Comparison of ENCODE assay signal across 9 cellular contexts in the genomic region with DNA sequence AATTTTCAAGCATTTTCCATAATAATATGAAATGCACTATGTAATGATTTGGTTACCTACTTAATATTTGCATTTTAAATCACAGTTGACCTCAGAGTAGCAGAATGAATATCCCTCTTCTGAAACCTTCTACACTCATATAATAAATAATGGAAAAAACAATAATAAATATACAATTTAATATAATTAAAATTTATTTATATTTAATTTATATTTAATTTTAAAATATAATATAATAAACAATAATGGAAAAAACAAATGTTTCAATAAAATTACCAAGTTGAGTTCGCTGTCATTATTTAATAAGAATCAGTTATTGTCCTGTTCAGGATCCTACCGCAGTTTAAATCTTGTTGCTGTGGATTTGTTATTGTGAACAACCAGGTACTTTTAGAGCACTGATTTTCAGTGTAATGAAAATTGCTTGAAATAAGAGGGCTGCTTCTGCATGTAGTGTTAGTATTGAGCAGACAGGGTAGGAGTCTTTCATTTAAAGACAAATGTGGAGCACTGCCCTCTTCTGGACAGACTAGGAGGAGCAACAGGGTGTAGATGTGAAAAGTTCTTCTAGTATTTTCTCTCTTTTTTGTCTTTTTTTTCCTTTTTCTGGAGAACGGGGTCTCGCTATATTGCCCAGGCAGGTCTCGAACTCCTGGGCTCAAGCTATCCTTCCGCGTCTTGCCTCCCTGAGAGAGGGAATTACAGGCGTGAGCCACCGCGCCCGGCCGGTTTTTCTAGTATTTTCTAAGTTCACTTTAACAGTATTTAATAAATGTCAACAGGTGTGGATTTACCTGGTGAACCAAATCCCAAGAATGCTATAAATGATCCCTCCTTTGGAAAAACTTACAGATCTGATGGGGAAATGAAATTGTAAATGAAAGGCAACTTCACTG. TPM values are rescaled to one million over a fixed set of nuclear protein-coding genes. Genes with fewer than 3 reads are reported as not detected.
DNase-seq lines count a peak whose midpoint lies in the region; ATAC-seq and TF ChIP-seq lines count a peak whose summit lies in the region.
"Had no signal": no experiment of that assay in that cellular context is flagged by ENCODE, and none has a peak within 500 bp of the region (broad histone marks: within the 10 kb centered on the region; RNA-seq: fewer than 3 reads in every experiment).

No MANE protein-coding gene starts in this region.

- H3K36me3 ChIP-seq in OCI-LY7 (ENCODE audit: insufficient read depth, low read length) (no peaks in the 10 kb centered on the region), neuronal stem cell (replicated peaks in 1 of 2; ENCODE audit: control insufficient read depth in 2 of 2, insufficient read depth in 2 of 2, low read length in 2 of 2) (no peaks in the 10 kb centered on the region)

- no peaks in the 10 kb centered on the region for H3K79me1 ChIP-seq in neuronal stem cell (ENCODE audit: low read depth, low read length)

- H4K8ac ChIP-seq in neuronal stem cell (ENCODE audit: low read depth, low read length): no peak overlapping the region

- H3K4ac ChIP-seq in neuronal stem cell (ENCODE audit: low read length): no peak overlapping the region

- H3K9me3 ChIP-seq in OCI-LY7 (ENCODE audit: low read length) (no peaks in the 10 kb centered on the region), neuronal stem cell (replicated peaks in 1 of 2; ENCODE audit: control insufficient read depth in 2 of 2, insufficient read depth in 1 of 2, low read depth in 1 of 2, low read length in 2 of 2) (peaks cover 0 to under 1% of the 10 kb centered on the region in 2 donors)

- H2BK5ac ChIP-seq in neuronal stem cell (ENCODE audit: low read length): no peak overlapping the region

- no peak overlapping the region for H2AK5ac ChIP-seq in neuronal stem cell (ENCODE audit: low read depth, low read length)

- no peak overlapping the region for H4K91ac ChIP-seq in neuronal stem cell (ENCODE audit: low read depth, low read length, poor library complexity)

- H3K9ac ChIP-seq in neuronal stem cell (ENCODE audit: low read depth, low read length, poor library complexity): no peak overlapping the region

- H3K4me2 ChIP-seq in OCI-LY7 (ENCODE audit: low read length) (no peak overlapping the region), neuronal stem cell (ENCODE audit: insufficient read depth, low read length, poor library complexity, severe bottlenecking) (no peak overlapping the region)

- WGBS in neuronal stem cell (ENCODE audit: extremely low coverage in 2 of 2, insufficient read length in 2 of 2, insufficient replicate concordance in 1 of 2), 2 donors: no CpG with 5 or more reads among the region's 12 CpGs

- H3K27ac ChIP-seq in OCI-LY7 (ENCODE audit: low read depth, low read length, poor library complexity, severe bottlenecking) (no peak overlapping the region), neuronal stem cell (replicated peaks; ENCODE audit: low read length) (no peak overlapping the region)

- ATAC-seq in GM19351 (IDR thresholded peaks at IDR 0.05; ENCODE audit: unreplicated experiment) (peak; percentile 89), HG03469 (IDR thresholded peaks at IDR 0.05; ENCODE audit: unreplicated experiment) (peak; percentile 76)

- no peak overlapping the region for H2BK12ac ChIP-seq in neuronal stem cell (ENCODE audit: low read length)

- no peaks in the 10 kb centered on the region for H3K79me2 ChIP-seq in OCI-LY7 (ENCODE audit: insufficient read depth, low read depth, low read length)

- TF ChIP-seq CTCF in OCI-LY7 (conservative IDR thresholded peaks at IDR 0.05; ENCODE audit: low read length) (peak; percentile 91), fibroblast of mammary gland (conservative IDR thresholded peaks at IDR 0.05; ENCODE audit: control insufficient read depth, insufficient read depth, low read depth, low read length) (peak; percentile 88)

- H3K27me3 ChIP-seq in neuronal stem cell (ENCODE audit: control insufficient read depth in 3 of 3, insufficient read depth in 3 of 3, low read depth in 1 of 3, low read length in 3 of 3): no peaks in the 10 kb centered on the region

- H3K4me1 ChIP-seq in OCI-LY7 (ENCODE audit: insufficient read depth, low read length, poor library complexity, severe bottlenecking): no peaks in the 10 kb centered on the region
- H3K4me1 ChIP-seq in neuronal stem cell (ENCODE audit: control insufficient read depth in 2 of 2, insufficient read depth in 1 of 2, low read depth in 1 of 2, low read length in 2 of 2): peaks cover 13 to 19% of the 10 kb centered on the region in 2 donors

- CTCF ChIA-PET in OCI-LY7 (lab: Charles Lee; ENCODE audit: unreplicated experiment): interaction anchor here (0.6 kb wide), 1 partner anchor 175 kb away, joined by 3 read pairs; no protein-coding TSS in a partner anchor

- H3K9me2 ChIP-seq in OCI-LY7 (ENCODE audit: insufficient read depth, low read length): no peaks in the 10 kb centered on the region

- no peak overlapping the region for H3K18ac ChIP-seq in neuronal stem cell (ENCODE audit: low read length)

- no peak overlapping the region for H3K14ac ChIP-seq in neuronal stem cell (ENCODE audit: low read length)

- no peak overlapping the region for H3K23ac ChIP-seq in neuronal stem cell (ENCODE audit: low read depth, low read length, poor library complexity)

- no peaks in the 10 kb centered on the region for H4K20me1 ChIP-seq in OCI-LY7 (ENCODE audit: insufficient read depth, low read length)

- H2AFZ ChIP-seq in OCI-LY7 (ENCODE audit: low read length): no peak overlapping the region
- H2AFZ ChIP-seq in neuronal stem cell (ENCODE audit: low read length): no peak overlapping the region

- intact Hi-C loops in OCI-LY7 (cut with micrococcal nuclease; ENCODE audit: unreplicated experiment): loop anchor here (1.0 kb wide), 2 partner anchors 88 to 245 kb away; no protein-coding TSS in a partner anchor

- H2BK120ac ChIP-seq in neuronal stem cell (ENCODE audit: low read depth, low read length): no peak overlapping the region

- no TSS peak for BruUV-seq in OCI-LY7 (replicated peaks; lab: Mats Ljungman, UMichigan)

- no peak overlapping the region for H2BK15ac ChIP-seq in neuronal stem cell (ENCODE audit: low read length)

- POLR2A ChIA-PET in OCI-LY7 (lab: Charles Lee): no interaction called here

- peak; percentile 48 for DNase-seq in COLO829 (ENCODE audit: low spot score)
- peak; percentile 69 for DNase-seq in OCI-LY7 (ENCODE audit: low spot score)
- DNase-seq in activated T-cell treated with anti-CD3 and anti-CD28 coated beads for 1 hour (ENCODE audit: low read depth): peak; percentile 43
- peak; percentile 80 for DNase-seq in fibroblast of mammary gland (ENCODE audit: low read depth)
- peak; percentile 54 for DNase-seq in neuronal stem cell (ENCODE audit: low spot score)
- DNase-seq in ureter (ENCODE audit: low spot score): peak; percentile 65

- H3K4me3 ChIP-seq in OCI-LY7 (ENCODE audit: low read depth, low read length, poor library complexity, severe bottlenecking): no peak overlapping the region
- no peak overlapping the region for H3K4me3 ChIP-seq in fibroblast of mammary gland (ENCODE audit: control insufficient read depth, low read depth, low read length)
- no peak overlapping the region for H3K4me3 ChIP-seq in neuronal stem cell (ENCODE audit: low read length in 2 of 2)

RNA-seq across cellular contexts. Expression of a gene that starts 13.6 kb away (rescaled TPM):
- not detected in 2 replicates for total RNA-seq in OCI-LY7 (2014; rRNA removed; shearing (Covaris generic))
- not detected in 2 replicates for total RNA-seq in OCI-LY7 (2022)
- not detected for polyA plus RNA-seq in neuronal stem cell (2013, experiment 1 of 2)
- polyA plus RNA-seq in neuronal stem cell (2013, experiment 2 of 2): not detected
- not detected for total RNA-seq in ureter
- total RNA-seq: T-helper 2 cell treated with Interferon-gamma antibody and Interleukin-4, amounts not matched to agents 100 ng/mL and 5 ng/mL, for 36 hours had no signal

RNA-seq across cellular contexts. Expression of a gene that starts 20.5 kb away (rescaled TPM):
- total RNA-seq in OCI-LY7 (2014; rRNA removed; shearing (Covaris generic)): not detected in 2 replicates
- total RNA-seq in OCI-LY7 (2022) (not detected in 2 replicates), ureter (1.7 TPM)
- polyA plus RNA-seq in neuronal stem cell (2013, experiment 1 of 2): 0.04 TPM
- 0.04 TPM for polyA plus RNA-seq in neuronal stem cell (2013, experiment 2 of 2)
- total RNA-seq: T-helper 2 cell treated with Interferon-gamma antibody and Interleukin-4, amounts not matched to agents 100 ng/mL and 5 ng/mL, for 36 hours had no signal

RNA-seq across cellular contexts. Expression of a gene that starts 21.6 kb away (rescaled TPM):
- not detected in 2 replicates for total RNA-seq in OCI-LY7 (2014; rRNA removed; shearing (Covaris generic))
- total RNA-seq in OCI-LY7 (2022) (not detected in 2 replicates), ureter (not detected)
- not detected for polyA plus RNA-seq in neuronal stem cell (2013, experiment 1 of 2)
- not detected for polyA plus RNA-seq in neuronal stem cell (2013, experiment 2 of 2)
- total RNA-seq: T-helper 2 cell treated with Interferon-gamma antibody and Interleukin-4, amounts not matched to agents 100 ng/mL and 5 ng/mL, for 36 hours had no signal

RNA-seq across cellular contexts. Expression of a gene that starts 39.4 kb away (rescaled TPM):
- 23.0 and 33.4 TPM in 2 replicates for total RNA-seq in OCI-LY7 (2014; rRNA removed; shearing (Covaris generic))
- total RNA-seq in OCI-LY7 (2022) (36.5 and 38.2 TPM in 2 replicates), ureter (42.6 TPM)
- polyA plus RNA-seq in neuronal stem cell (2013, experiment 1 of 2): 126 TPM
- polyA plus RNA-seq in neuronal stem cell (2013, experiment 2 of 2): 134 TPM
